ENCODE assay signal across 1 cellular context in genomic region chr7:114711244-114711643, GRCh38.
TF ChIP-seq lines count a peak whose summit lies in the region.

No MANE protein-coding gene starts in this region.

TF ChIP-seq in IMR-90, 13 proteins besides CTCF, POLR2A, EP300 and RAD21 (continued from another document):
- TF ChIP-seq USF2 (IDR thresholded peaks at IDR 0.05; ENCODE audit: low read depth, low read length), result no peak
- no peak for TF ChIP-seq RCOR1 (IDR thresholded peaks at IDR 0.05; ENCODE audit: insufficient replicate concordance, low read length)
- no peak for TF ChIP-seq BHLHE40 (IDR thresholded peaks at IDR 0.05; ENCODE audit: low read depth, low read length)
- TF ChIP-seq CEBPB (IDR thresholded peaks at IDR 0.05; ENCODE audit: low read depth, low read length), result no peak
- TF ChIP-seq SMC3 (IDR thresholded peaks at IDR 0.05; ENCODE audit: low read depth, low read length), result no peak
